In the genomic region with DNA sequence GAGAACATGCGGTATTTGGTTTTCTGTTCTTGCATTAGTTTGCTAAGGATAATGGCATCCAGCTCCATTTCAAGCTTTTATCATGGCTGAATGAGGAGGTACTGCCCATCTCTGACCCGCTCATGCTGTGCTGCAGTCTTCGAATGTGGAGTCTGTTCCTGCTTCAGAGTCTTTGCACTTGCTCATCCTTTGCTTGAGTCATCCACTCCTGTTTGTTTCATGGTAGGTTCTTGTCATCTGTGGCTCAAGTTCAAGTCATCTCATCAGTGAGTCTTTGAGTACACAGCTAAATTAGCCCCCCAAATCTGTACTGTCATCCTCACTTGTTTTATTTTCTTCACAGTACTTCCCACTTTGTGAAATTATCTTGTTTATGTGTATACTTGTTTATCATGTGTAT, we compare ENCODE assay signal across 13 cellular contexts.
"Had no signal": no experiment of that assay in that cellular context is flagged by ENCODE, and none has a peak within 500 bp of the region (broad histone marks: within the 10 kb centered on the region; RNA-seq: fewer than 3 reads in every experiment).

No MANE protein-coding gene starts in this region.

- H3K27ac Mint-ChIP-seq: activated naive CD8-positive, alpha-beta T cell; endodermal cell; T-helper 2 cell treated with Interferon-gamma antibody and Interleukin-4, amounts not matched to agents 5 μg/mL and 100 μg/mL, for 36 hours had no signal

- H3K27ac ChIP-seq: lower lobe of right lung, pancreas, tibial nerve, vagina had no signal

- H3K27me3 ChIP-seq: pancreas, tibial nerve, vagina had no signal

- ATAC-seq: left cardiac atrium, lower lobe of right lung, pancreas had no signal

- H3K27me3 Mint-ChIP-seq: activated naive CD8-positive, alpha-beta T cell had no signal

- DNase-seq: anterior cingulate cortex; dermis blood vessel endothelial cell; endodermal cell; hypothalamus; left cardiac atrium; lower lobe of right lung; midbrain; pancreas; stimulated activated CD4-positive, alpha-beta T cell treated with anti-CD3 and anti-CD28 coated beads, Interleukin-4, amount 100 ng/mL, for 24 hours had no signal

- H3K9me3 Mint-ChIP-seq: endodermal cell; T-helper 2 cell treated with Interferon-gamma antibody and Interleukin-4, amounts not matched to agents 5 μg/mL and 100 μg/mL, for 36 hours had no signal

- H3K4me3 Mint-ChIP-seq: activated naive CD8-positive, alpha-beta T cell; endodermal cell; T-helper 2 cell treated with Interferon-gamma antibody and Interleukin-4, amounts not matched to agents 5 μg/mL and 100 μg/mL, for 36 hours had no signal
